In genomic region chr16:88634141-88634993, GRCh38 we compare ENCODE assay signal across 9 cellular contexts. TPM values are rescaled to one million over a fixed set of nuclear protein-coding genes. Genes with fewer than 3 reads are reported as not detected.
DNase-seq lines count a peak whose midpoint lies in the region; ATAC-seq and TF ChIP-seq lines count a peak whose summit lies in the region.
"Had no signal": no experiment of that assay in that cellular context is flagged by ENCODE, and none has a peak within 500 bp of the region (broad histone marks: within the 10 kb centered on the region; RNA-seq: fewer than 3 reads in every experiment).

No MANE protein-coding gene starts in this region.

- DNase-seq in cardiac fibroblast (ENCODE audit: low read depth in 2 of 2) (peak; percentile 44 to 60), left lobe of liver (ENCODE audit: low spot score) (no peak), NCI-H1105 (lab: John Stamatoyannopoulos, UW) (no peak), NCI-H1092 (lab: John Stamatoyannopoulos, UW) (no peak)

- peaks cover 13% of the 10 kb centered on the region for H3K4me1 Mint-ChIP-seq in T-helper 1 cell treated with Interleukin-12 subunit alpha and Interleukin-12 subunit beta and Interleukin-4 antibody, amounts not matched to agents 30 μg/mL and 1 μg/mL, for 36 hours (ENCODE audit: low read depth)
- peaks cover 47% of the 10 kb centered on the region for H3K4me1 Mint-ChIP-seq in stimulated activated naive CD8-positive, alpha-beta T cell treated with anti-CD3 and anti-CD28 coated beads, Interleukin-15, Interleukin-2, amounts not matched to agents 100 ng/mL and 50 ng/mL, for 24 hours (ENCODE audit: low read depth)

- H3K9me3 Mint-ChIP-seq in T-helper 1 cell treated with Interleukin-12 subunit alpha and Interleukin-12 subunit beta and Interleukin-4 antibody, amounts not matched to agents 30 μg/mL and 1 μg/mL, for 36 hours: no peaks in the 10 kb centered on the region
- H3K9me3 Mint-ChIP-seq in stimulated activated naive CD8-positive, alpha-beta T cell treated with anti-CD3 and anti-CD28 coated beads, Interleukin-15, Interleukin-2, amounts not matched to agents 100 ng/mL and 50 ng/mL, for 24 hours: no peaks in the 10 kb centered on the region

- H3K27ac Mint-ChIP-seq in T-helper 1 cell treated with Interleukin-12 subunit alpha and Interleukin-12 subunit beta and Interleukin-4 antibody, amounts not matched to agents 30 μg/mL and 1 μg/mL, for 36 hours: no peak overlapping the region
- H3K27ac Mint-ChIP-seq in stimulated activated naive CD8-positive, alpha-beta T cell treated with anti-CD3 and anti-CD28 coated beads, Interleukin-15, Interleukin-2, amounts not matched to agents 100 ng/mL and 50 ng/mL, for 24 hours: no peak overlapping the region

- peaks cover 18% of the 10 kb centered on the region for H3K27me3 Mint-ChIP-seq in T-helper 1 cell treated with Interleukin-12 subunit alpha and Interleukin-12 subunit beta and Interleukin-4 antibody, amounts not matched to agents 30 μg/mL and 1 μg/mL, for 36 hours (ENCODE audit: low read depth)
- no peaks in the 10 kb centered on the region for H3K27me3 Mint-ChIP-seq in stimulated activated naive CD8-positive, alpha-beta T cell treated with anti-CD3 and anti-CD28 coated beads, Interleukin-15, Interleukin-2, amounts not matched to agents 100 ng/mL and 50 ng/mL, for 24 hours

- no peak for TF ChIP-seq CTCF in cardiac fibroblast (IDR thresholded peaks at IDR 0.05; ENCODE audit: low read depth, low read length)

- H3K4me3 Mint-ChIP-seq in T-helper 1 cell treated with Interleukin-12 subunit alpha and Interleukin-12 subunit beta and Interleukin-4 antibody, amounts not matched to agents 30 μg/mL and 1 μg/mL, for 36 hours: peak overlapping the region; percentile 56
- peak overlapping the region; percentile 72 for H3K4me3 Mint-ChIP-seq in stimulated activated naive CD8-positive, alpha-beta T cell treated with anti-CD3 and anti-CD28 coated beads, Interleukin-15, Interleukin-2, amounts not matched to agents 100 ng/mL and 50 ng/mL, for 24 hours

- H3K36me3 Mint-ChIP-seq in T-helper 1 cell treated with Interleukin-12 subunit alpha and Interleukin-12 subunit beta and Interleukin-4 antibody, amounts not matched to agents 30 μg/mL and 1 μg/mL, for 36 hours (ENCODE audit: low read depth): peaks cover 14% of the 10 kb centered on the region
- H3K36me3 Mint-ChIP-seq in stimulated activated naive CD8-positive, alpha-beta T cell treated with anti-CD3 and anti-CD28 coated beads, Interleukin-15, Interleukin-2, amounts not matched to agents 100 ng/mL and 50 ng/mL, for 24 hours (ENCODE audit: low read depth): peaks cover 16% of the 10 kb centered on the region

- peak; percentile 40 for TF ChIP-seq POLR2A in GM15510 (IDR thresholded peaks at IDR 0.05; ENCODE audit: borderline replicate concordance, extremely low read depth, insufficient read length)

- ATAC-seq in HG02759 (IDR thresholded peaks at IDR 0.05; ENCODE audit: unreplicated experiment) (peak; percentile 62), left lobe of liver (peak; percentile 40)

- H3K4me3 ChIP-seq in cardiac fibroblast (replicated peaks in 1 of 2; ENCODE audit: low read depth in 2 of 2, low read length in 2 of 2): peak overlapping the region; percentile 37 to 48

RNA-seq across cellular contexts. Expression of gene IL17C, which starts 4.0 kb away (rescaled TPM):
- total RNA-seq in left lobe of liver: not detected
- total RNA-seq: T-helper 1 cell treated with Interleukin-12 subunit alpha and Interleukin-12 subunit beta and Interleukin-4 antibody, amounts not matched to agents 30 ng/mL and 1 ng/mL, for 36 hours had no signal

RNA-seq across cellular contexts. Expression of gene CYBA, which starts 16.5 kb away (rescaled TPM):
- 32.5 TPM for total RNA-seq in left lobe of liver

RNA-seq across cellular contexts. Expression of gene MVD, which starts 28.5 kb away (rescaled TPM):
- total RNA-seq in left lobe of liver: 16.2 TPM

RNA-seq across cellular contexts. Expression of gene SNAI3, which starts 51.9 kb away (rescaled TPM):
- 0.43 TPM for total RNA-seq in left lobe of liver

Comparison
In these comparisons a context has a peak if more than half of its experiments do, and no peak if none do; other contexts are left out.
1. DNase-seq: peak in cardiac fibroblast (2 of 2); none in left lobe of liver (single experiment), NCI-H1105 (single experiment) and NCI-H1092 (single experiment).